ENCODE assay signal across 9 cellular contexts in the genomic region with DNA sequence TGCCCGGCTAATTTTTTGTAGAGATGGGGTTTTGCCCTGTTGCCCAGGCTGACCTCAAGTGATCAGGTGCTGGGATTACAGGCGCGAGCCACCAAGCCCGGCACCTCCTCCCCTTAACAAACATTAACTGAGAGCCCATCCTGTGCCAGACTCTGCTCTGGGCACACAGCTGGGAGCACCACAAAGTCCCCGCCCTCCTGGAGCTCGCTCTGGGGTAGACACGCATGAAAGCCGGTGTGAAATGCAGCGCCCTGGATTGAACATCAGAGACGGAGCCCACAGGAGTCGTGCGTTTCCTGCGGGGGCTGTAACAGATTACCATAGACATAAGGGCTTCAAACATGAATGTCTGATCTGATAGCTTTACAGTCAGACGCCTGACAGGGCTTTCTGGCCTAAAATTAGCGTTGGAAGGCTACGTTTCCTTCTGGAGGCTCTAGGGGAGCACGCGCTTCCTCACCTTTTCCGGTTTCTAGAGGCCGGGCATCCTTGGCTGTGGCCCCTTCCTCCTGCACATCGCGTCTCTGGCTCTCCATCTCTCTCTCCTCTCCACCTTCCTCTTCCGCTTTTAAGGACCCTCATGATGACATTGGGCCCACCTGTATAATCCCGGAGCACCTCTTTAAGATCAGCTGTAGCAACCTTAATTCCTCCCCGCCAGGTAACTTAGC. TPM values are rescaled to one million over a fixed set of nuclear protein-coding genes. Genes with fewer than 3 reads are reported as not detected.
DNase-seq lines count a peak whose midpoint lies in the region; ATAC-seq, FAIRE-seq and TF ChIP-seq lines count a peak whose summit lies in the region.
"Had no signal": no experiment of that assay in that cellular context is flagged by ENCODE, and none has a peak within 500 bp of the region (broad histone marks: within the 10 kb centered on the region; RNA-seq: fewer than 3 reads in every experiment).

No MANE protein-coding gene starts in this region.

- no peak overlapping the region for H2BK120ac ChIP-seq in mesendoderm (ENCODE audit: low read depth, low read length)

- no peak overlapping the region for H2AK5ac ChIP-seq in mesendoderm (ENCODE audit: low read length)

- no peak overlapping the region for H3K56ac ChIP-seq in mesendoderm (ENCODE audit: low read length)

- no peak overlapping the region for H3K23ac ChIP-seq in mesendoderm (ENCODE audit: low read length)

- peak; percentile 53 for FAIRE-seq in GM12892 (lab: Jason Lieb, UNC)
- FAIRE-seq: TTC549 had no signal

- H3K36me3 Mint-ChIP-seq in stimulated activated effector memory CD8-positive, alpha-beta T cell treated with anti-CD3 and anti-CD28 coated beads, Interleukin-12 subunit alpha, Interleukin-12 subunit beta, amount 100 ng/mL, for 72 hours, result no peaks in the 10 kb centered on the region

- WGBS in mesendoderm (ENCODE audit: extremely low coverage, insufficient coverage, low lambda C conversion rate), result no CpG with 5 or more reads among the region's 25 CpGs

- H3K4me2 ChIP-seq in mesendoderm (ENCODE audit: low read length), result no peak overlapping the region

- ATAC-seq in stimulated activated effector memory CD8-positive, alpha-beta T cell treated with anti-CD3 and anti-CD28 coated beads, Interleukin-12 subunit alpha, Interleukin-12 subunit beta, amount 100 ng/mL, for 72 hours, result no peak
- ATAC-seq in HG02678 (IDR thresholded peaks at IDR 0.05; ENCODE audit: unreplicated experiment) (no peak), HG03025 (IDR thresholded peaks at IDR 0.05; ENCODE audit: low FRiP score, unreplicated experiment) (no peak), GM21390 (IDR thresholded peaks at IDR 0.05; ENCODE audit: unreplicated experiment) (no peak)

- H3K4me3 Mint-ChIP-seq in stimulated activated effector memory CD8-positive, alpha-beta T cell treated with anti-CD3 and anti-CD28 coated beads, Interleukin-12 subunit alpha, Interleukin-12 subunit beta, amount 100 ng/mL, for 72 hours, result peak overlapping the region; percentile 28

- H4K8ac ChIP-seq in mesendoderm (ENCODE audit: low read depth, low read length), result no peak overlapping the region

- no peak overlapping the region for H4K5ac ChIP-seq in mesendoderm (ENCODE audit: low read length)

- no peak overlapping the region for H3K9ac ChIP-seq in mesendoderm (ENCODE audit: low read length)

- H3K79me2 ChIP-seq in mesendoderm (ENCODE audit: control insufficient read depth, insufficient read depth, low read length), result no peaks in the 10 kb centered on the region

- H3K79me1 ChIP-seq in mesendoderm (ENCODE audit: low read length), result no peaks in the 10 kb centered on the region

- TF ChIP-seq POLR2A in GM12892 (IDR thresholded peaks at IDR 0.05; ENCODE audit: low read depth, low read length), result no peak

- H3K36me3 ChIP-seq in WERI-Rb-1 (no peaks in the 10 kb centered on the region), right atrium auricular region (no peaks in the 10 kb centered on the region), mesendoderm (ENCODE audit: control insufficient read depth, insufficient read depth, low read length) (no peaks in the 10 kb centered on the region)

- no peak overlapping the region for H2BK15ac ChIP-seq in mesendoderm (replicated peaks; ENCODE audit: low read depth)

- H3K9me3 ChIP-seq in WERI-Rb-1 (ENCODE audit: severe bottlenecking) (peaks cover 6% of the 10 kb centered on the region), right atrium auricular region (no peaks in the 10 kb centered on the region)

- H3K27ac ChIP-seq in WERI-Rb-1 (no peak overlapping the region), right atrium auricular region (peak overlapping the region; percentile 75 to 87), mesendoderm (ENCODE audit: low read depth, low read length) (no peak overlapping the region)

- H3K4me3 ChIP-seq in WERI-Rb-1 (ENCODE audit: low read depth, low read length) (no peak overlapping the region), right atrium auricular region (peak overlapping the region; percentile 0 to 32), mesendoderm (ENCODE audit: low read length) (no peak overlapping the region)

- no peak overlapping the region for H3K4ac ChIP-seq in mesendoderm (ENCODE audit: low read depth, low read length)

- H2BK5ac ChIP-seq in mesendoderm (ENCODE audit: low read length), result no peak overlapping the region

- H3K4me1 ChIP-seq in right atrium auricular region, result peaks cover 0 to 10% of the 10 kb centered on the region in 2 donors
- H3K4me1 ChIP-seq in mesendoderm (ENCODE audit: control insufficient read depth, low read depth, low read length), result no peaks in the 10 kb centered on the region

- H3K27me3 ChIP-seq in WERI-Rb-1 (ENCODE audit: insufficient read depth, low read depth, severe bottlenecking), result no peaks in the 10 kb centered on the region
- H3K27me3 ChIP-seq in right atrium auricular region, result no peaks in the 10 kb centered on the region
- no peaks in the 10 kb centered on the region for H3K27me3 ChIP-seq in mesendoderm (ENCODE audit: insufficient read depth, low read length, poor library complexity)

- no peak for DNase-seq in GM12892 (ENCODE audit: insufficient read length)
- peak; percentile 36 for DNase-seq in WERI-Rb-1
- DNase-seq in right atrium auricular region (ENCODE audit: low spot score), result no peak
- DNase-seq in stimulated activated effector memory CD8-positive, alpha-beta T cell treated with anti-CD3 and anti-CD28 coated beads, Interleukin-12 subunit alpha, Interleukin-12 subunit beta, amount 100 ng/mL, for 72 hours (ENCODE audit: low spot score in 2 of 2), result no peak
- DNase-seq in mesendoderm, result no peak

- no peak overlapping the region for H3K18ac ChIP-seq in mesendoderm (ENCODE audit: low read length)

- H3K27ac Mint-ChIP-seq in stimulated activated effector memory CD8-positive, alpha-beta T cell treated with anti-CD3 and anti-CD28 coated beads, Interleukin-12 subunit alpha, Interleukin-12 subunit beta, amount 100 ng/mL, for 72 hours, result peak overlapping the region; percentile 74

- no peak for TF ChIP-seq CTCF in WERI-Rb-1 (IDR thresholded peaks at IDR 0.05; ENCODE audit: low read depth, low read length)
- TF ChIP-seq CTCF in right atrium auricular region (IDR thresholded peaks at IDR 0.05), result no peak

- no peaks in the 10 kb centered on the region for H3K9me3 Mint-ChIP-seq in stimulated activated effector memory CD8-positive, alpha-beta T cell treated with anti-CD3 and anti-CD28 coated beads, Interleukin-12 subunit alpha, Interleukin-12 subunit beta, amount 100 ng/mL, for 72 hours

- peaks cover 38% of the 10 kb centered on the region for H3K4me1 Mint-ChIP-seq in stimulated activated effector memory CD8-positive, alpha-beta T cell treated with anti-CD3 and anti-CD28 coated beads, Interleukin-12 subunit alpha, Interleukin-12 subunit beta, amount 100 ng/mL, for 72 hours

RNA-seq across cellular contexts. Expression of a gene that starts 14.4 kb away (rescaled TPM):
- polyA plus RNA-seq in GM12892 (2012; ENCODE audit: missing spikeins), result 7.4 TPM
- total RNA-seq in right atrium auricular region, result 10 to 100 TPM in 1 of 2 donors, 1 to 10 TPM in 1; 9.9 to 20.1 TPM
- 20.2 TPM for polyA plus RNA-seq in mesendoderm (2013, experiment 1 of 2)
- polyA plus RNA-seq in mesendoderm (2013, experiment 2 of 2), result 18.8 TPM

Comparison
In these comparisons a context has a peak if more than half of its experiments do, and no peak if none do; other contexts are left out.
1. H3K27ac ChIP-seq: peak in right atrium auricular region (2 of 2); none in WERI-Rb-1 (single experiment) and mesendoderm (single experiment).
2. H3K4me3 ChIP-seq: peak in right atrium auricular region (2 of 2); none in WERI-Rb-1 (single experiment) and mesendoderm (single experiment).